Comparison of ENCODE assay signal across 9 cellular contexts in the genomic region with DNA sequence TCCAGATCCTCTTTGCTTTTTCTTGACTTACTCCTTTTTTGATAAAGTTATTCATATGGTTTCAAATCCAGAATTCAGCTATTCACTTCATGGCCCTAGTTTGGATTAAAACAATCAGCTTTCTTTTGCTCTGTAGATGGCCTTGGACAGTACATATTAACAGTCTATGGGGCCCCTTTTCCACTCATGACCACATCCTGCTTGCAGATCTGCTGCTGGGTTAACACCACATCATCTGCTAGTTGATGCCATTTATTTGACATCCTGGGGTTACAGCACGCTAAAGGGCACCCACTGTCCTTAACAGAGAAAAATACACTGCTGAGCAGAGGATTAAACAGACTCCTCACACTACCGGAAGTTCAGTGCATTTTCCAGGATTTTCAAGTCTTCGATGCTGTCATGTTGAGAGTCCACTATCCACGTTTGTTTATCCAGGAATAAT. TPM values are rescaled to one million over a fixed set of nuclear protein-coding genes. Genes with fewer than 3 reads are reported as not detected.
A peak's percentile ranks its signal among the peaks of the same experiment; 100 is the strongest.
DNase-seq lines count a peak whose midpoint lies in the region; ATAC-seq, FAIRE-seq and TF ChIP-seq lines count a peak whose summit lies in the region.
"Had no signal": no experiment of that assay in that cellular context is flagged by ENCODE, and none has a peak within 500 bp of the region (broad histone marks: within the 10 kb centered on the region; RNA-seq: fewer than 3 reads in every experiment).

No MANE protein-coding gene starts in this region.

- no peaks in the 10 kb centered on the region for H3K79me2 ChIP-seq in HepG2 (ENCODE audit: insufficient read depth, low read length)

- FAIRE-seq in HepG2 (lab: Jason Lieb, UNC) = no peak

- ATAC-seq in HepG2 = no peak
- peak; percentile 79 for ATAC-seq in HG03196 (IDR thresholded peaks at IDR 0.05; ENCODE audit: unreplicated experiment)

- CTCF ChIA-PET in HepG2 (lab: Yijun Ruan, JAX; ENCODE audit: low intra/inter-chr PET ratio, low total read pairs) = no interaction called here

- TF ChIP-seq CTCF in liver (IDR thresholded peaks at IDR 0.05; ENCODE audit: low read depth, low read length, missing input control) (no peak), HepG2 (CRISPR knock-in tag; IDR thresholded peaks at IDR 0.05) (no peak)

- H3K27me3 ChIP-seq in liver (ENCODE audit: control insufficient read depth in 4 of 4, insufficient read depth in 4 of 4, low read length in 3 of 4) = peaks cover 0 to 3% (median 0%) of the 10 kb centered on the region in 4 donors
- H3K27me3 ChIP-seq in HepG2 (ENCODE audit: control insufficient read depth in 1 of 2, insufficient read depth in 2 of 2, low read length in 2 of 2) = peaks cover 0 to 2% of the 10 kb centered on the region in 2 experiments; a peak in 1 of 5 replicates

- DNase-seq in HepG2 (ENCODE audit: low spot score) = no peak
- peak; percentile 44 for DNase-seq in activated CD4-positive, alpha-beta T cell treated with anti-CD3 and anti-CD28 coated beads for 1 hour
- no peak for DNase-seq in epithelial cell of prostate (ENCODE audit: low read depth, low spot score)
- DNase-seq in stimulated activated CD4-positive, alpha-beta T cell treated with anti-CD3 and anti-CD28 coated beads, Interleukin-4, amount 100 ng/mL, for 24 hours = peak; percentile 68
- no peak for DNase-seq in effector CD8-positive, alpha-beta T cell (lab: John Stamatoyannopoulos, UW)
- no peak for DNase-seq in DMS79 (lab: John Stamatoyannopoulos, UW)

- H3K4me1 ChIP-seq in liver (ENCODE audit: control insufficient read depth in 4 of 4, insufficient read depth in 4 of 4, low read length in 3 of 4) (peaks cover 0 to 3% (median 0%) of the 10 kb centered on the region in 4 donors), HepG2 (ENCODE audit: insufficient read depth, low read length) (no peaks in the 10 kb centered on the region)

- no peak overlapping the region for H3K4me2 ChIP-seq in HepG2 (ENCODE audit: low read depth, low read length)

- H3K4me3 ChIP-seq in liver (ENCODE audit: low read depth in 1 of 3, low read length in 3 of 3) (no peak overlapping the region), HepG2 (replicated peaks in 1 of 3; ENCODE audit: insufficient read depth in 1 of 3, low read depth in 2 of 3, low read length in 3 of 3) (no peak overlapping the region)

- BruUV-seq in HepG2 (replicated peaks; lab: Mats Ljungman, UMichigan) = no TSS peak

- TF ChIP-seq EP300 in HepG2 (IDR thresholded peaks at IDR 0.05; ENCODE audit: low read depth in 2 of 2, low read length in 2 of 2) (no peak), HepG2 (CRISPR knock-in tag; IDR thresholded peaks at IDR 0.05; ENCODE audit: borderline replicate concordance) (no peak)

- no peak for TF ChIP-seq POLR2A in HepG2 (IDR thresholded peaks at IDR 0.05; ENCODE audit: insufficient read depth in 1 of 2, low read depth in 2 of 2, low read length in 2 of 2)

- no peak overlapping the region for H2AFZ ChIP-seq in HepG2 (ENCODE audit: low read length)

- POLR2A ChIA-PET in HepG2 (lab: Yijun Ruan, JAX) = no interaction called here

- H3K9me3 ChIP-seq in liver (ENCODE audit: control insufficient read depth in 4 of 4, low read length in 3 of 4) = no peaks in the 10 kb centered on the region
- no peaks in the 10 kb centered on the region for H3K9me3 ChIP-seq in HepG2 (ENCODE audit: low read length)

- H3K9ac ChIP-seq in liver (ENCODE audit: low read depth in 1 of 2, low read length in 2 of 2) = peak overlapping the region in 1 of 2 donors; percentile 91
- no peak overlapping the region for H3K9ac ChIP-seq in HepG2 (ENCODE audit: insufficient read depth, low read depth, low read length)

- H4K20me1 ChIP-seq in HepG2 (ENCODE audit: insufficient read depth, low read length) = no peaks in the 10 kb centered on the region

- in situ Hi-C loops in HepG2 (cut with HindIII; ENCODE audit: extremely low pct_ligation_motif_present, low pct_unique_long_range_greater_than_20kb) = loop anchor here (25.0 kb wide), 1 partner anchor 821 kb away; the partner anchor contains the start of gene CD1D

- 48% methylated on average over 4 of the region's 4 CpGs for WGBS in liver
- 2% methylated on average over 4 of the region's 4 CpGs for WGBS in HepG2 (ENCODE audit: low lambda C conversion rate)

- H3K36me3 ChIP-seq in liver (ENCODE audit: control insufficient read depth in 4 of 4, insufficient read depth in 3 of 4, low read depth in 1 of 4, low read length in 3 of 4) = no peaks in the 10 kb centered on the region
- H3K36me3 ChIP-seq in HepG2 (replicated peaks in 1 of 2; ENCODE audit: control insufficient read depth in 1 of 2, insufficient read depth in 2 of 2, low read length in 2 of 2) = no peaks in the 10 kb centered on the region

- H3K27ac ChIP-seq in liver (ENCODE audit: low read depth in 1 of 2, low read length in 2 of 2) (peak overlapping the region; percentile 64 to 89), HepG2 (ENCODE audit: extremely low read length, insufficient read depth, low read length) (no peak overlapping the region), epithelial cell of prostate (peak overlapping the region; percentile 94)
- H3K27ac ChIP-seq: C4-2B had no signal

- no peak for TF ChIP-seq RAD21 in liver (IDR thresholded peaks at IDR 0.05)
- TF ChIP-seq RAD21 in HepG2 (CRISPR knock-in tag; IDR thresholded peaks at IDR 0.05) = no peak

- intact Hi-C loops in HepG2 (cut with micrococcal nuclease; ENCODE audit: unreplicated experiment) = no loop called here

TF ChIP-seq in liver, 16 proteins besides CTCF, POLR2A, EP300 and RAD21 (continues in another document):
- no peak for TF ChIP-seq FOXA1 (IDR thresholded peaks at IDR 0.05)
- TF ChIP-seq SP1 (IDR thresholded peaks at IDR 0.05) = no peak
- no peak for TF ChIP-seq HNF4A (conservative IDR thresholded peaks at IDR 0.05)
- TF ChIP-seq YY1 (IDR thresholded peaks at IDR 0.05) = no peak
- TF ChIP-seq EGR1 (IDR thresholded peaks at IDR 0.05; ENCODE audit: low read depth in 2 of 2) = no peak
- no peak for TF ChIP-seq JUND (IDR thresholded peaks at IDR 0.05)
- no peak for TF ChIP-seq NR2F2 (IDR thresholded peaks at IDR 0.05)
- TF ChIP-seq GABPA (IDR thresholded peaks at IDR 0.05 in 1 of 2, conservative IDR thresholded peaks at IDR 0.05 in 1 of 2) = no peak

TF ChIP-seq in HepG2, 621 proteins besides CTCF, POLR2A, EP300 and RAD21 (continues in another document):
- TF ChIP-seq DNMT3B (CRISPR knock-in tag; conservative IDR thresholded peaks at IDR 0.05) = no peak
- no peak for TF ChIP-seq ZNF713 (CRISPR knock-in tag; IDR thresholded peaks at IDR 0.05)
- no peak for TF ChIP-seq SIN3B (IDR thresholded peaks at IDR 0.05; ENCODE audit: low read length)
- TF ChIP-seq ZNF292 (CRISPR knock-in tag; IDR thresholded peaks at IDR 0.05; ENCODE audit: borderline replicate concordance, low read depth) = no peak
- TF ChIP-seq ZNF7 (CRISPR knock-in tag; IDR thresholded peaks at IDR 0.05) = no peak
- no peak for TF ChIP-seq YEATS2 (CRISPR knock-in tag; IDR thresholded peaks at IDR 0.05; ENCODE audit: borderline replicate concordance)
- no peak for TF ChIP-seq ZNF530 (CRISPR knock-in tag; IDR thresholded peaks at IDR 0.05; ENCODE audit: low read depth)
- TF ChIP-seq IKZF4 (CRISPR knock-in tag; IDR thresholded peaks at IDR 0.05; ENCODE audit: borderline replicate concordance, low read depth, not compliant biosample characterization) = no peak
- TF ChIP-seq RELA (CRISPR knock-in tag; IDR thresholded peaks at IDR 0.05) = no peak
- no peak for TF ChIP-seq ZNF709 (CRISPR knock-in tag; IDR thresholded peaks at IDR 0.05)

RNA-seq across cellular contexts. Expression of gene IFI16, which starts 0.9 kb away (rescaled TPM):
- 10 to 100 TPM in 1 of 2 donors, 1 to 10 TPM in 1; 8.5 to 10.3 TPM for total RNA-seq in liver
- 1 to 10 TPM; 7.9 to 9.5 TPM for polyA plus RNA-seq in liver
- total RNA-seq in HepG2 (2016; rRNA removed; fragmentation: Illumina TruSeq; extraction: Trizol) = not detected in 2 replicates
- total RNA-seq in HepG2 (2016; cell fraction: cytosol; rRNA removed; fragmentation: Illumina TruSeq; extraction: Trizol; ENCODE audit: low read depth) = not detected in 2 replicates
- total RNA-seq in HepG2 (2016; cell fraction: insoluble cytoplasmic fraction; rRNA removed; fragmentation: Illumina TruSeq; extraction: Trizol) = not detected in 2 replicates
- not detected in 2 replicates for total RNA-seq in HepG2 (2016; cell fraction: membrane; rRNA removed; fragmentation: Illumina TruSeq; extraction: Trizol)
- total RNA-seq in HepG2 (2016; cell fraction: nucleus; rRNA removed; fragmentation: Illumina TruSeq; extraction: Trizol) = not detected in 2 replicates
- 0.04 TPM in 1 of 2 replicates, not detected in the other for polyA plus RNA-seq in HepG2 (2011; rRNA removed)
- polyA plus RNA-seq in HepG2 (2011; cell fraction: cytosol; rRNA removed) = 0.10 TPM in 1 of 2 replicates, not detected in the other
- 0.14 TPM in 1 of 2 replicates, not detected in the other for polyA plus RNA-seq in HepG2 (2011; cell fraction: nucleus; rRNA removed)
- polyA plus RNA-seq in HepG2 (2012) = not detected in 2 replicates
- polyA plus RNA-seq in HepG2 (2016; cell fraction: cytosol; fragmentation: Illumina TruSeq; extraction: Trizol; ENCODE audit: low read depth) = not detected in 2 replicates
- polyA plus RNA-seq in HepG2 (2016; cell fraction: insoluble cytoplasmic fraction; fragmentation: Illumina TruSeq; extraction: Trizol; ENCODE audit: low read depth) = not detected in 2 replicates
- not detected in 2 replicates for polyA plus RNA-seq in HepG2 (2016; cell fraction: membrane; fragmentation: Illumina TruSeq; extraction: Trizol; ENCODE audit: low read depth)
- polyA plus RNA-seq in HepG2 (2016; cell fraction: nucleus; fragmentation: Illumina TruSeq; extraction: Trizol; ENCODE audit: insufficient read depth, low read depth) = not detected in 2 replicates
- polyA minus RNA-seq in HepG2 (2011; rRNA and poly(A)+ RNA removed; ENCODE audit: low replicate concordance) = 0.06 and 21.0 TPM in 2 replicates
- 0.20 and 0.26 TPM in 2 replicates for polyA minus RNA-seq in HepG2 (2011; cell fraction: cytosol; rRNA and poly(A)+ RNA removed)
- polyA minus RNA-seq in HepG2 (2011; cell fraction: nucleus; rRNA and poly(A)+ RNA removed) = not detected in 2 replicates

Comparison
In these comparisons a context has a peak if more than half of its experiments do, and no peak if none do; other contexts are left out.
1. RNA of gene IFI16, which starts 0.9 kb away (total RNA-seq): 8.5 to 10.3 TPM in liver; not detected in HepG2; every median in the first group is over 4 times any median in the second.
2. DNase-seq: peak in activated CD4-positive, alpha-beta T cell treated with anti-CD3 and anti-CD28 coated beads for 1 hour (single experiment) and stimulated activated CD4-positive, alpha-beta T cell treated with anti-CD3 and anti-CD28 coated beads, Interleukin-4, amount 100 ng/mL, for 24 hours (single experiment); none in HepG2 (single experiment), epithelial cell of prostate (single experiment), effector CD8-positive, alpha-beta T cell (single experiment) and DMS79 (single experiment).